In the genomic region with DNA sequence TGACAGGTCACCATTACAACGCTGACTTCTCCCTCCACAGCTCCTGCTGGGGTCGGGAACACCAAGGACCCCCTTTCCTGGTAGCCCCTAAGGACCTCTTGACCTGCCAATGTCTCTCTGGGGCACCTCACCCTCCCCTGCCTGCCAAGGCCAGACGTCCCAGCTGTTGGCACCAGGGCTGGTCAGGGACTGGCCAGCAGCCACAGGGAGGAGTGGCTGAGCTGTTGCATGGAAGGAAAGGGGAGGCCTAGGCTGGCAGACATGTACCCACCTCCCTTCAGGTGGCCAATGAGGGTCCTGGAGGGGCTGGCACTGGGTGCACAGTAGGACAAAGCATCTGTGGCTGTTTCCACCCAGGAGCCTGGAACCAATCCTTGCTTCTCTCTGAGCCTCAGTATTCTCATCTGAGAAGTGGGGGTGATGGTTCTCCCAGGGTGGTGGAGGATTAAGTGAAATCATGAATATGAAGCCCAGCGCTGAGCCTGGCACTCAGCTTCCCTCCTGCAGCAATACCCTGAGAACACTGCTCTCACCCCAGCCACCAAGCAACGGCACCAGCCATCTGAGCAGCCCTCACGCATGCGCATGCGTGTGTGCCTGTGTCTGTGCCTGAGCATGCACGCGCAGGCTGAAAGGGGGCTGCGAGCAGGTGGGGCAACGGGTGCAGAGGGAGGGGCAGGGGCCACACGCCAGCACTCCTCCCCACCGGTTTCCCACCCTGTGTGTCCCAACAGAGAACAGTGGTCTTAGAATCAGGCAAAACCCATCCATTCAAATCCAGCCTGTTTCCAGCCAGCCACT, we compare ENCODE assay signal across 16 cellular contexts. TPM values are rescaled to one million over a fixed set of nuclear protein-coding genes. Genes with fewer than 3 reads are reported as not detected.
"Had no signal": no experiment of that assay in that cellular context is flagged by ENCODE, and none has a peak within 500 bp of the region (broad histone marks: within the 10 kb centered on the region; RNA-seq: fewer than 3 reads in every experiment).

No MANE protein-coding gene starts in this region.

- H3K27ac Mint-ChIP-seq: activated CD8-positive, alpha-beta memory T cell treated with anti-CD3 and anti-CD28 coated beads, Interleukin-2, amount 10 ng/mL, durations not matched to agents 7 days and 5 days; activated naive CD4-positive, alpha-beta T cell treated with anti-CD3 and anti-CD28 coated beads, Interleukin-2, amount 50 U/mL, for 72 hours; activated T-cell treated with anti-CD3 and anti-CD28 coated beads, Interleukin-2, amount 50 U/mL, for 24 hours; T-helper 17 cell had no signal

- H3K27me3 ChIP-seq: pancreas had no signal

- H3K36me3 ChIP-seq: breast epithelium, esophagus squamous epithelium, pancreas, stomach, tibial artery had no signal

- H3K9me3 Mint-ChIP-seq: activated naive CD4-positive, alpha-beta T cell treated with anti-CD3 and anti-CD28 coated beads, Interleukin-2, amount 50 U/mL, for 72 hours; activated T-cell treated with anti-CD3 and anti-CD28 coated beads, Interleukin-2, amount 50 U/mL, for 24 hours; neural crest cell had no signal

- FAIRE-seq: pancreas had no signal

- H3K4me3 Mint-ChIP-seq: activated CD8-positive, alpha-beta memory T cell treated with anti-CD3 and anti-CD28 coated beads, Interleukin-2, amount 10 ng/mL, durations not matched to agents 7 days and 5 days; activated T-cell treated with anti-CD3 and anti-CD28 coated beads, Interleukin-2, amount 50 U/mL, for 24 hours; T-helper 17 cell had no signal

- DNase-seq: activated CD4-positive, CD25-positive, alpha-beta regulatory T cell; activated CD8-positive, alpha-beta memory T cell treated with anti-CD3 and anti-CD28 coated beads, Interleukin-2, amount 10 ng/mL, durations not matched to agents 7 days and 5 days; activated effector memory CD4-positive, alpha-beta T cell treated with anti-CD3 and anti-CD28 coated beads, Interleukin-2, amount 50 U/mL, for 16 hours; activated T-cell treated with anti-CD3 and anti-CD28 coated beads, Interleukin-2, amount 50 U/mL, for 24 hours; esophagus squamous epithelium; foreskin fibroblast; glutamatergic neuron; pancreas; stomach; T-helper 17 cell; tibial artery had no signal

- H3K36me3 Mint-ChIP-seq: activated CD8-positive, alpha-beta memory T cell treated with anti-CD3 and anti-CD28 coated beads, Interleukin-2, amount 10 ng/mL, durations not matched to agents 7 days and 5 days; activated naive CD4-positive, alpha-beta T cell treated with anti-CD3 and anti-CD28 coated beads, Interleukin-2, amount 50 U/mL, for 72 hours had no signal

- H3K4me1 ChIP-seq: breast epithelium, pancreas had no signal

- H3K9me3 ChIP-seq: breast epithelium, esophagus squamous epithelium, pancreas, stomach, tibial artery had no signal

- H3K4me1 Mint-ChIP-seq: activated CD8-positive, alpha-beta memory T cell treated with anti-CD3 and anti-CD28 coated beads, Interleukin-2, amount 10 ng/mL, durations not matched to agents 7 days and 5 days had no signal

- H3K4me3 ChIP-seq: breast epithelium, esophagus squamous epithelium, pancreas, SK-N-MC, stomach, tibial artery had no signal

- H3K27ac ChIP-seq: breast epithelium, esophagus squamous epithelium, pancreas, SK-N-MC, stomach, tibial artery had no signal

- ATAC-seq: activated CD8-positive, alpha-beta memory T cell treated with anti-CD3 and anti-CD28 coated beads, Interleukin-2, amount 10 ng/mL, durations not matched to agents 7 days and 5 days; activated naive CD4-positive, alpha-beta T cell treated with anti-CD3 and anti-CD28 coated beads, Interleukin-2, amount 50 U/mL, for 72 hours; T-helper 17 cell had no signal

RNA-seq across cellular contexts. Expression of a gene that starts 5.9 kb away (rescaled TPM):
- total RNA-seq: activated CD8-positive, alpha-beta memory T cell treated with anti-CD3 and anti-CD28 coated beads, Interleukin-2, amount 10 ng/mL, durations not matched to agents 7 days and 5 days; activated naive CD4-positive, alpha-beta T cell treated with anti-CD3 and anti-CD28 coated beads, Interleukin-2, amount 50 U/mL, for 72 hours; breast epithelium; esophagus squamous epithelium; pancreas; stomach; T-helper 17 cell had no signal
- polyA plus RNA-seq: liver, pancreas, stomach had no signal

RNA-seq across cellular contexts. Expression of a gene that starts 18.8 kb away (rescaled TPM):
- total RNA-seq: T-helper 17 cell had no signal
